Comparison of ENCODE assay signal across 14 cellular contexts in the genomic region with DNA sequence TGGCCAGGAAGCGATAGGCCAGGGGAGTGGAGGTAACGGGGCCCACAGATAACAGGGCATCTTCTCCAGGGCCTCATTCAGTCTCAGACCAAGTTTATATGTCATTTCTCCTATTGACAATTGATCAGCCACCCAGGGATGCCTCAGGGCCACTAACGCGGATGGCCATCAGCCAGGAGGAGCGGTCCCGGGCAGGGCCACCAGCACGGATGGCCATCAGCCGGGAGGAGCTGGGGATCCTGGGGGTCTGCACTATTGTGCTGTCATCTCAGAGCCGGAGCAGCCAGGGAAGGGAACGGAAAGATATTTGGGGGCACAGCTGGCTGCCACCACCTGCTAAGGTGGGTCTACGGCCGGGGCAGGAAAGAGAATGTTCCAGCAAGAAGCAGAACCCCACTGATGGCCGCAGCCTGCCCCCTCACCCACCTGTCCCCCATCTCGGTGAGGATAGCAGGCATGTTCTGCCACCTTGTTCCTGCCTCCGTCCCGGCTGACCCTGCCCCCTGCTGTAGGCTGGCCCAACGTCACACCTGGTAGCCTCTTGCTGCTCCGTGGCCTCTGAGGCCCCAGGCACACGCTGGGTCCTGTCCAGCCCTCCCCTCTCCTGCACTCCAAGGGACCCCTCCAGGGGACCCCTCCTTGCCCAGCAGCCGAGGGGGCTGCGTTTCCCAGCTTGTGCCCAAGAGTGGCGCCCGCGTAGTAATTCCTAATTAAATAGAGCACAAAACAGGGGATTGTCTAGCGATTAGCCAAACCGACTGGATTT. TPM values are rescaled to one million over a fixed set of nuclear protein-coding genes. Genes with fewer than 3 reads are reported as not detected.
DNase-seq lines count a peak whose midpoint lies in the region; ATAC-seq and TF ChIP-seq lines count a peak whose summit lies in the region.
"Had no signal": no experiment of that assay in that cellular context is flagged by ENCODE, and none has a peak within 500 bp of the region (broad histone marks: within the 10 kb centered on the region; RNA-seq: fewer than 3 reads in every experiment).

No MANE protein-coding gene starts in this region.

- peak overlapping the region; percentile 29 for H3K27ac ChIP-seq in A673 (ENCODE audit: low read depth, low read length, poor library complexity, severe bottlenecking)
- no peak overlapping the region for H3K27ac ChIP-seq in BLaER1 treated with 17β-estradiol and CSF1 and Interleukin-3, amounts not matched to agents 10 nM and 100 nM
- H3K27ac ChIP-seq in WERI-Rb-1 = peak overlapping the region; percentile 54
- H3K27ac ChIP-seq in dorsolateral prefrontal cortex = peak overlapping the region in 32 of 59 donors; percentile 7 to 76 (median 45)

- H3K4me3 ChIP-seq in A673 (ENCODE audit: low read depth, low read length, poor library complexity, severe bottlenecking) (no peak overlapping the region), WERI-Rb-1 (ENCODE audit: low read depth, low read length) (no peak overlapping the region), dorsolateral prefrontal cortex (no peak overlapping the region)
- H3K4me3 ChIP-seq in BLaER1 treated with 17β-estradiol and CSF1 and Interleukin-3, amounts not matched to agents 10 nM and 100 nM = no peak overlapping the region
- H3K4me3 ChIP-seq: HAP-1 had no signal

- intact Hi-C loops in A673 (cut with micrococcal nuclease; ENCODE audit: unreplicated experiment) = no loop called here
- intact Hi-C loops in dorsolateral prefrontal cortex (cut with DNase I) = loop anchor here in 1 of 2 donors (5.0 kb wide), 2 partner anchors 70 to 105 kb away; no protein-coding TSS in a partner anchor
- intact Hi-C loops in cardiac septum (cut with DNase I) = no loop called here

- no peak for TF ChIP-seq CTCF in A673 (conservative IDR thresholded peaks at IDR 0.05; ENCODE audit: low read depth, low read length)
- 0 out of 2 replicates have a peak, but pooled peaks have one; percentile 19 for TF ChIP-seq CTCF in WERI-Rb-1 (IDR thresholded peaks at IDR 0.05; ENCODE audit: low read depth, low read length)
- no peak for TF ChIP-seq CTCF in dorsolateral prefrontal cortex (IDR thresholded peaks at IDR 0.05 in 54 of 56, conservative IDR thresholded peaks at IDR 0.05 in 2 of 56; ENCODE audit: low read depth in 1 of 56, partially characterized antibody in 56 of 56)

- H3K4me1 ChIP-seq in A673 (ENCODE audit: insufficient read depth, low read length, poor library complexity, severe bottlenecking) = peaks cover 42% of the 10 kb centered on the region
- H3K4me1 ChIP-seq in BLaER1 treated with 17β-estradiol and CSF1 and Interleukin-3, amounts not matched to agents 10 nM and 100 nM = peaks cover 16 to 80% (median 66%) of the 10 kb centered on the region in 10 experiments
- H3K4me1 ChIP-seq: Caco-2, HAP-1 had no signal

- no TSS peak for BruUV-seq in A673 (replicated peaks; lab: Mats Ljungman, UMichigan)

- peak overlapping the region in 6 of 11 experiments; percentile 12 to 56 (median 40); a peak in 5 of 22 replicates for H3K4me2 ChIP-seq in BLaER1 treated with 17β-estradiol and CSF1 and Interleukin-3, amounts not matched to agents 10 nM and 100 nM

- no peaks in the 10 kb centered on the region for H3K27me3 ChIP-seq in A673 (replicated peaks; ENCODE audit: insufficient read depth, low read depth, low read length, poor library complexity)
- H3K27me3 ChIP-seq in BLaER1 treated with 17β-estradiol and CSF1 and Interleukin-3, amounts not matched to agents 10 nM and 100 nM = no peaks in the 10 kb centered on the region
- H3K27me3 ChIP-seq in WERI-Rb-1 (ENCODE audit: insufficient read depth, low read depth, severe bottlenecking) = no peaks in the 10 kb centered on the region
- peaks cover 0 to 9% (median 0%) of the 10 kb centered on the region in 45 donors for H3K27me3 ChIP-seq in dorsolateral prefrontal cortex

- H3K9ac ChIP-seq in BLaER1 treated with 17β-estradiol and CSF1 and Interleukin-3, amounts not matched to agents 10 nM and 100 nM = no peak overlapping the region; a peak in 1 of 22 replicates

- no peak for DNase-seq in A673 (ENCODE audit: low spot score)
- peak; percentile 52 for DNase-seq in WERI-Rb-1
- DNase-seq in dorsolateral prefrontal cortex = no peak
- DNase-seq in NCI-H69 (lab: John Stamatoyannopoulos, UW) = no peak
- DNase-seq in T-helper 9 cell = no peak
- DNase-seq in cardiac septum (ENCODE audit: low spot score) = no peak
- DNase-seq: Caco-2; CD8-positive, alpha-beta memory T cell; GOT3; HFFc6; KG1 had no signal

- H3K36me3 ChIP-seq in A673 (ENCODE audit: insufficient read depth, low read length, poor library complexity, severe bottlenecking) (no peaks in the 10 kb centered on the region), WERI-Rb-1 (no peaks in the 10 kb centered on the region)
- H3K36me3 ChIP-seq in BLaER1 treated with 17β-estradiol and CSF1 and Interleukin-3, amounts not matched to agents 10 nM and 100 nM = no peaks in the 10 kb centered on the region
- H3K36me3 ChIP-seq: HAP-1 had no signal

- H3K9me3 ChIP-seq in A673 (ENCODE audit: low read depth, low read length, poor library complexity, severe bottlenecking) (no peaks in the 10 kb centered on the region), WERI-Rb-1 (ENCODE audit: severe bottlenecking) (no peaks in the 10 kb centered on the region)
- no peaks in the 10 kb centered on the region for H3K9me3 ChIP-seq in BLaER1 treated with 17β-estradiol and CSF1 and Interleukin-3, amounts not matched to agents 10 nM and 100 nM (replicated peaks in 1 of 11)
- H3K9me3 ChIP-seq: Caco-2, HAP-1 had no signal

- CTCF ChIA-PET in A673 (lab: Charles Lee) = no interaction called here

- POLR2A ChIA-PET in A673 (lab: Charles Lee; ENCODE audit: low non-redundant PET) = no interaction called here

- no peak for ATAC-seq in GM21619 (IDR thresholded peaks at IDR 0.05; ENCODE audit: unreplicated experiment)

- H4K20me1 ChIP-seq in BLaER1 treated with 17β-estradiol and CSF1 and Interleukin-3, amounts not matched to agents 10 nM and 100 nM = peaks cover 0 to 5% (median 0%) of the 10 kb centered on the region in 11 experiments; a peak in 2 of 22 replicates

RNA-seq across cellular contexts. Expression of a gene that starts 21.5 kb away (rescaled TPM):
- total RNA-seq in A673 (2021) (58.2 and 63.8 TPM in 2 replicates), dorsolateral prefrontal cortex (10 to 100 TPM; 42.5 to 80.5 (median 55.0) TPM), cardiac septum (90.3 TPM)

Comparison
In these comparisons a context has a peak if more than half of its experiments do, and no peak if none do; other contexts are left out.
1. H3K27ac ChIP-seq: peak in A673 (single experiment), WERI-Rb-1 (single experiment) and dorsolateral prefrontal cortex (32 of 59); none in BLaER1 treated with 17β-estradiol and CSF1 and Interleukin-3, amounts not matched to agents 10 nM and 100 nM (0 of 11).